Comparison of ENCODE assay signal across 8 cellular contexts in the genomic region with DNA sequence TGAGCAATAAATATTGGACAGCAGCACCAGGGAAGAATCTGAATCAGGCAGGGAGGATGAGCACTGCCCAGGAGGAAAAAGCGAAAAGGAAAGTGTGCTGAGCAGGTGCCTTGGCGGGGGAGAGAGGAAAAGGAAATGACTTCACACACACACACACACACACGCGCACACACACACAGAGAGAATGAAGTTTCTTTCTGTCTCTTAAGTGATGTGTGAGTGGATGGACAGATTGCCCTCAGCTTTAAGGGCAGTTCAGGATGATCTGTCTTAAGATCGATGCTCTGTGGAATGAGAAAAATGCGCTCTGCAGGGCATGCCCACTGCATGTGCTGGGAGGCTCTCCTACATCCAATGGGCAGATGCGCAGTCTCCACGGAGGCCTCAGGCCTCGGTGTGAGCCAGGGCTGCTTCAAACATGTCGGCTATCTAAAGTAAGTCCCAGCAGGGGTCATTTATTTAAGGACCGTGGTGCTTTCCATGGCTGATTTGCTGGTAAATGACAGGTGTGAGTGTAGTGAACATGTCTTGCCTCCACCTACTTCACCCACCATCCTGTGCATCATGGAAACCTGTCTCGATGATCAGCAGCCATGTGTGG. TPM values are rescaled to one million over a fixed set of nuclear protein-coding genes. Genes with fewer than 3 reads are reported as not detected.
DNase-seq lines count a peak whose midpoint lies in the region; ATAC-seq and TF ChIP-seq lines count a peak whose summit lies in the region.

No MANE protein-coding gene starts in this region.

- CTCF ChIA-PET in Caco-2 (lab: Charles Lee): interaction anchor here (1.4 kb wide), 1 partner anchor 9 kb away, joined by 6 read pairs; no protein-coding TSS in a partner anchor

- no peak for TF ChIP-seq CTCF in Caco-2 (IDR thresholded peaks at IDR 0.05; ENCODE audit: insufficient read depth in 1 of 2, low read depth in 1 of 2, low read length in 1 of 2, severe bottlenecking in 1 of 2, unreplicated experiment in 1 of 2)
- no peak for TF ChIP-seq CTCF in glutamatergic neuron (IDR thresholded peaks at IDR 0.05; ENCODE audit: partially characterized antibody, unreplicated experiment)
- no peak for TF ChIP-seq CTCF in upper lobe of left lung (IDR thresholded peaks at IDR 0.05)

- peak overlapping the region; percentile 86 for H3K4me3 ChIP-seq in Caco-2 (ENCODE audit: low read depth, low read length)
- H3K4me3 ChIP-seq in upper lobe of left lung: peak overlapping the region; percentile 11 to 87 (median 78)

- DNase-seq in Caco-2 (peak in 1 of 2 experiments; percentile 65), SIG-M5 (lab: John Stamatoyannopoulos, UW) (peak; percentile 7), glutamatergic neuron (peak; percentile 42), occipital lobe (lab: John Stamatoyannopoulos, UW) (peak; percentile 56), upper lobe of left lung (peak; percentile 50 to 58)
- peak; percentile 54 to 67 for DNase-seq in activated naive CD4-positive, alpha-beta T cell treated with anti-CD3 and anti-CD28 coated beads, Interleukin-2, amount 50 U/mL, for 72 hours (ENCODE audit: low spot score in 2 of 2)

- peaks cover 38% of the 10 kb centered on the region for H3K36me3 Mint-ChIP-seq in Caco-2 (ENCODE audit: insufficient read depth, unreplicated experiment)
- H3K36me3 Mint-ChIP-seq in IgD-negative memory B cell: no peaks in the 10 kb centered on the region
- H3K36me3 Mint-ChIP-seq in activated naive CD4-positive, alpha-beta T cell treated with anti-CD3 and anti-CD28 coated beads, Interleukin-2, amount 50 U/mL, for 72 hours: peaks cover 24 to 39% of the 10 kb centered on the region in 2 donors
- H3K36me3 Mint-ChIP-seq in glutamatergic neuron (ENCODE audit: unreplicated experiment): no peaks in the 10 kb centered on the region

- peaks cover 5% of the 10 kb centered on the region for H3K4me1 Mint-ChIP-seq in Caco-2 (ENCODE audit: low read depth, unreplicated experiment)
- peaks cover 22 to 30% (median 24%) of the 10 kb centered on the region in 3 donors for H3K4me1 Mint-ChIP-seq in IgD-negative memory B cell
- H3K4me1 Mint-ChIP-seq in glutamatergic neuron (ENCODE audit: low read depth, unreplicated experiment): peaks cover 16% of the 10 kb centered on the region

- POLR2A ChIA-PET in Caco-2 (lab: Charles Lee): interaction anchor here (2.5 kb wide), 1 partner anchor 9 kb away, joined by 10 read pairs; no protein-coding TSS in a partner anchor

- no peaks in the 10 kb centered on the region for H3K27me3 ChIP-seq in Caco-2 (replicated peaks; ENCODE audit: control insufficient read depth, insufficient read depth, low read length)
- no peaks in the 10 kb centered on the region for H3K27me3 ChIP-seq in upper lobe of left lung

- H3K27ac ChIP-seq in upper lobe of left lung: peak overlapping the region; percentile 97 to 99 (median 98)

- ATAC-seq in GM19467 (IDR thresholded peaks at IDR 0.05; ENCODE audit: unreplicated experiment) (peak; percentile 34), upper lobe of left lung (ENCODE audit: low FRiP score in 2 of 2) (peak; percentile 76 to 88)
- peak; percentile 60 to 67 for ATAC-seq in activated naive CD4-positive, alpha-beta T cell treated with anti-CD3 and anti-CD28 coated beads, Interleukin-2, amount 50 U/mL, for 72 hours

- no peaks in the 10 kb centered on the region for H3K36me3 ChIP-seq in Caco-2 (ENCODE audit: control insufficient read depth, insufficient read depth, low read length)
- H3K36me3 ChIP-seq in upper lobe of left lung: no peaks in the 10 kb centered on the region

- TF ChIP-seq POLR2A in upper lobe of left lung (IDR thresholded peaks at IDR 0.05): peak in 2 of 4 donors; percentile 42 to 64

- H3K9me3 Mint-ChIP-seq in Caco-2 (ENCODE audit: unreplicated experiment) (no peaks in the 10 kb centered on the region), IgD-negative memory B cell (no peaks in the 10 kb centered on the region), glutamatergic neuron (ENCODE audit: unreplicated experiment) (peaks cover 23% of the 10 kb centered on the region)
- no peaks in the 10 kb centered on the region for H3K9me3 Mint-ChIP-seq in activated naive CD4-positive, alpha-beta T cell treated with anti-CD3 and anti-CD28 coated beads, Interleukin-2, amount 50 U/mL, for 72 hours

- H3K4me1 ChIP-seq in Caco-2 (peaks cover 10% of the 10 kb centered on the region; the same call in 1 of the 2 replicates), upper lobe of left lung (peaks cover 11 to 28% (median 19%) of the 10 kb centered on the region in 4 donors)

- H3K27ac Mint-ChIP-seq in Caco-2 (ENCODE audit: unreplicated experiment): peak overlapping the region; percentile 77
- H3K27ac Mint-ChIP-seq in IgD-negative memory B cell: peak overlapping the region; percentile 99
- H3K27ac Mint-ChIP-seq in activated naive CD4-positive, alpha-beta T cell treated with anti-CD3 and anti-CD28 coated beads, Interleukin-2, amount 50 U/mL, for 72 hours: peak overlapping the region; percentile 96 to 98
- H3K27ac Mint-ChIP-seq in glutamatergic neuron (ENCODE audit: unreplicated experiment): peak overlapping the region; percentile 98

- no peak for TF ChIP-seq EP300 in upper lobe of left lung (IDR thresholded peaks at IDR 0.05)

- H3K4me3 Mint-ChIP-seq in Caco-2 (ENCODE audit: unreplicated experiment) (peak overlapping the region; percentile 84), IgD-negative memory B cell (peak overlapping the region; percentile 91 to 99 (median 96)), glutamatergic neuron (ENCODE audit: unreplicated experiment) (peak overlapping the region; percentile 91)

- intact Hi-C loops in Caco-2 (cut with micrococcal nuclease; ENCODE audit: unreplicated experiment): loop anchor here (1.0 to 10.0 kb wide), 7 partner anchors 9 to 262 kb away; a partner anchor contains a TSS

- H3K27me3 Mint-ChIP-seq in Caco-2 (ENCODE audit: insufficient read depth, unreplicated experiment): no peaks in the 10 kb centered on the region
- no peaks in the 10 kb centered on the region for H3K27me3 Mint-ChIP-seq in IgD-negative memory B cell
- peaks cover 12% of the 10 kb centered on the region for H3K27me3 Mint-ChIP-seq in glutamatergic neuron (ENCODE audit: unreplicated experiment)

- WGBS in upper lobe of left lung, 2 donors: 13 to 22% methylated on average over 11 to 12 of the region's 12 CpGs

- H3K9me3 ChIP-seq in Caco-2: no peaks in the 10 kb centered on the region
- H3K9me3 ChIP-seq in upper lobe of left lung: no peaks in the 10 kb centered on the region

- no TSS peak for BruUV-seq in Caco-2 (replicated peaks; lab: Mats Ljungman, UMichigan)

RNA-seq across cellular contexts. Expression of a gene that starts 2.5 kb away (rescaled TPM):
- 36.7 and 38.3 TPM in 2 replicates for total RNA-seq in Caco-2 (2022)
- 10.1 TPM for polyA plus RNA-seq in IgD-negative memory B cell
- total RNA-seq in activated naive CD4-positive, alpha-beta T cell treated with anti-CD3 and anti-CD28 coated beads, Interleukin-2, amount 50 U/mL, for 72 hours: 10 to 100 TPM; 15.4 to 16.0 TPM
- 27.0 TPM for total RNA-seq in glutamatergic neuron (ENCODE audit: unreplicated experiment)
- total RNA-seq in occipital lobe: 56.6 TPM
- total RNA-seq in upper lobe of left lung: 10 to 100 TPM; 13.3 to 34.2 (median 22.4) TPM
